24 cellular contexts compared by ENCODE assay signal in the genomic region with DNA sequence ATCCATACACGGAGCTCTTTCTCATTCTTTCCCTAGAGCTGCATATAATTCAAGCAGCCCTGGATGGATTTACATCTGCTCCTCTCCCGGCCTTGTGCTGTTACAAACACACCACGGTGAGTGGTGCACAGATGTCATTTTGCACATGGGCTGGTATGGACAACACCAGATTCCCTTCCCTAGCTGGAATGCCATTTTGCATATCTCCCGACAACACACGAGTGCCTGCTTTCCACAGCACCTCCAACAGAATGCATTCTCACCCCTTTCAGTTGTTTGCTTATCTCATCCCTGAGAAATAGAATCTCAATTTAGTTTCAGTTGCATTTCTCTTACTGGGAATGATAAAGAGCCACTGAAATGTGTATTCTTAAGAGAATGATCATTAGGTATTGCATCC.
"Had no signal": no experiment of that assay in that cellular context is flagged by ENCODE, and none has a peak within 500 bp of the region (broad histone marks: within the 10 kb centered on the region; RNA-seq: fewer than 3 reads in every experiment).

No MANE protein-coding gene starts in this region.

- H3K4me1 Mint-ChIP-seq: stimulated activated memory B cell treated with anti-CD40 and anti-IgM and Interleukin-4, amounts not matched to agents 10 μg/mL and 1 μg/mL and 100 μg/mL, for 72 hours had no signal

- ATAC-seq: esophagus mucosa; gastrocnemius medialis; heart left ventricle; left cardiac atrium; left lung; naive thymus-derived CD8-positive, alpha-beta T cell; pancreas; sciatic nerve; stimulated activated memory B cell treated with anti-CD40 and anti-IgM and Interleukin-4, amounts not matched to agents 10 μg/mL and 1 μg/mL and 100 μg/mL, for 72 hours had no signal

- H3K27me3 Mint-ChIP-seq: dendritic cell treated with granulocyte-macrophage colony-stimulating factor and Interleukin-4, amounts not matched to agents 40 ng/mL and 50 ng/mL, for 4 days had no signal

- H3K36me3 ChIP-seq: colonic mucosa, gastrocnemius medialis, heart left ventricle, left lung, pancreas, thoracic aorta, tibial nerve, upper lobe of left lung had no signal

- H3K27ac ChIP-seq: colonic mucosa, epithelial cell of prostate, gastrocnemius medialis, heart left ventricle, left lung, pancreas, thoracic aorta, tibial nerve, upper lobe of left lung had no signal

- H3K4me1 ChIP-seq: colonic mucosa had no signal

- H3K9me3 ChIP-seq: colonic mucosa, gastrocnemius medialis, heart left ventricle, left lung, pancreas, thoracic aorta, tibial nerve, upper lobe of left lung had no signal

- H3K4me3 ChIP-seq: colonic mucosa, gastrocnemius medialis, heart left ventricle, left lung, pancreas, thoracic aorta, tibial nerve, upper lobe of left lung had no signal

- H3K4me3 Mint-ChIP-seq: dendritic cell treated with granulocyte-macrophage colony-stimulating factor and Interleukin-4, amounts not matched to agents 40 ng/mL and 50 ng/mL, for 4 days; endodermal cell; naive thymus-derived CD8-positive, alpha-beta T cell; stimulated activated memory B cell treated with anti-CD40 and anti-IgM and Interleukin-4, amounts not matched to agents 10 μg/mL and 1 μg/mL and 100 μg/mL, for 72 hours; stimulated activated naive CD8-positive, alpha-beta T cell treated with anti-CD3 and anti-CD28 coated beads, Interleukin-15, Interleukin-2, amounts not matched to agents 100 ng/mL and 50 ng/mL, for 24 hours had no signal

- H3K27ac Mint-ChIP-seq: dendritic cell treated with granulocyte-macrophage colony-stimulating factor and Interleukin-4, amounts not matched to agents 40 ng/mL and 50 ng/mL, for 4 days; endodermal cell; naive thymus-derived CD8-positive, alpha-beta T cell; stimulated activated memory B cell treated with anti-CD40 and anti-IgM and Interleukin-4, amounts not matched to agents 10 μg/mL and 1 μg/mL and 100 μg/mL, for 72 hours; stimulated activated naive CD8-positive, alpha-beta T cell treated with anti-CD3 and anti-CD28 coated beads, Interleukin-15, Interleukin-2, amounts not matched to agents 100 ng/mL and 50 ng/mL, for 24 hours had no signal

- H3K27me3 ChIP-seq: colonic mucosa, gastrocnemius medialis, heart left ventricle, left lung, pancreas, tibial nerve, upper lobe of left lung had no signal

- H3K9me3 Mint-ChIP-seq: dendritic cell treated with granulocyte-macrophage colony-stimulating factor and Interleukin-4, amounts not matched to agents 40 ng/mL and 50 ng/mL, for 4 days; stimulated activated naive CD8-positive, alpha-beta T cell treated with anti-CD3 and anti-CD28 coated beads, Interleukin-15, Interleukin-2, amounts not matched to agents 100 ng/mL and 50 ng/mL, for 24 hours had no signal

- H3K36me3 Mint-ChIP-seq: naive thymus-derived CD8-positive, alpha-beta T cell; stimulated activated memory B cell treated with anti-CD40 and anti-IgM and Interleukin-4, amounts not matched to agents 10 μg/mL and 1 μg/mL and 100 μg/mL, for 72 hours had no signal

- DNase-seq: colonic mucosa; effector CD8-positive, alpha-beta T cell; endodermal cell; foreskin fibroblast; gastrocnemius medialis; hippocampal formation; left cardiac atrium; mesenchymal stem cell; midbrain; naive thymus-derived CD8-positive, alpha-beta T cell; occipital lobe; pancreas; stimulated activated CD4-positive, alpha-beta T cell treated with anti-CD3 and anti-CD28 coated beads, Interleukin-4, amount 100 ng/mL, for 4 hours; upper lobe of left lung had no signal
